In the genomic region with DNA sequence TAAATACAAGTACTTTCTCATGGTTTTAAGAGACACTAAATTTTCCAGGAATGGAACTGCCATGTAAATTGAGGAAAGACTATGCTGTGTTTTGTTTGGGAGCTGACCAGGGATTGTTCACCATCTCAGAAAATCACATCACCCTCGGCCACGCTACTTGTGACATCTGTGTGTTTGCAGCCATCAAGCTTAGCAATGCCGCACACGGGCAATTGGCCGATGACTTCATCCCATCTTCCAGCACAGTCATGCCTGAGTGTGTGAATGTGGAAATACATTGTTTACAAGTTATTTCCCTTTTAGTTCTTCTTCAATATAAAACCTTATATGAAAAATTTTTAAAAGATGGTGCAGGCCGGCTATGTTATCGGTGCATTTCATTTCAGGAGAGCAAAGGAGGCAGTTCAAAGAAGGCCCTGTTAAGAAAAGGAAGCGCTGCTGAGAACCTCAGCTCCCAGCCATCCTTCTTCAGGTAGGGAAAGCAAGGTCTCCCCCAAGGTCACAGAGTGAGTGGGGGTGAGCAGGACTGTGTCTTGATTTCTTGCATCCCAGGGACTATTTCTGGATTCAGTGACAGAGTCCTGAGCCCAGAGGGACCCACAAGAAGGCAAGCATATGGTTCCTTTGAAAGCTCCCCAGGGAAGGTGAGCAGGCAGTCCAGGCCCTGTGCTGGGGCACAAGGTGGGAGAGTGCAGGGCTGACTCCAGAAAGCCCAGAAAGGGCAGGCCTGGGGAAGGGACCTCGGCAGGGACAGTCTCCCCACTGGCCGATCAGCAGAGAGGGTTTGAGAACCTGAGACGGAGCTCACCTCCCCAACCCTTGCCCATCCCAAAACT, we compare ENCODE assay signal across 14 cellular contexts.
DNase-seq lines count a peak whose midpoint lies in the region; TF ChIP-seq lines count a peak whose summit lies in the region.
"Had no signal": no experiment of that assay in that cellular context is flagged by ENCODE, and none has a peak within 500 bp of the region (broad histone marks: within the 10 kb centered on the region; RNA-seq: fewer than 3 reads in every experiment).

No MANE protein-coding gene starts in this region.

- no peak for TF ChIP-seq CTCF in BJ (IDR thresholded peaks at IDR 0.05; ENCODE audit: insufficient read depth, low read depth, low read length)
- no peak for TF ChIP-seq CTCF in HFFc6 (IDR thresholded peaks at IDR 0.05)
- TF ChIP-seq CTCF in endodermal cell (conservative IDR thresholded peaks at IDR 0.05) = no peak
- TF ChIP-seq CTCF in GM13976 (IDR thresholded peaks at IDR 0.05; ENCODE audit: borderline replicate concordance, control extremely low read depth, extremely low read depth, insufficient read depth, missing control alignments) = no peak

- H3K27me3 Mint-ChIP-seq in HFFc6 (ENCODE audit: insufficient read depth) (peaks cover 15% of the 10 kb centered on the region), endodermal cell (ENCODE audit: insufficient read depth) (no peaks in the 10 kb centered on the region)

- in situ Hi-C loops in GM13976 (cut with MboI; ENCODE audit: low sequenced_read_pairs, unreplicated experiment) = no loop called here

- no peaks in the 10 kb centered on the region for H3K27me3 ChIP-seq in BJ (ENCODE audit: control insufficient read depth, insufficient read depth, low read length)
- no peaks in the 10 kb centered on the region for H3K27me3 ChIP-seq in endodermal cell (ENCODE audit: control insufficient read depth, insufficient read depth, low read length, poor library complexity, severe bottlenecking)

- CTCF ChIA-PET in BJ (lab: Yijun Ruan, JAX) = interaction anchor here (1.1 to 1.7 kb wide), 4 partner anchors 10 to 18 kb away, joined by 3 to 5 read pairs (median 4); no protein-coding TSS in a partner anchor

- H3K9me3 Mint-ChIP-seq in HFFc6 = no peaks in the 10 kb centered on the region
- H3K9me3 Mint-ChIP-seq in endodermal cell = no peaks in the 10 kb centered on the region
- H3K9me3 Mint-ChIP-seq: CD8-positive, alpha-beta T cell had no signal

- no peak overlapping the region for H3K27ac ChIP-seq in endodermal cell (ENCODE audit: low read depth, low read length)

- POLR2A ChIA-PET in BJ (lab: Charles Lee) = no interaction called here

- WGBS in endodermal cell (ENCODE audit: insufficient coverage in 1 of 2, insufficient read length in 1 of 2), 2 experiments = 94 to 96% methylated on average over 10 to 11 of the region's 11 CpGs

- peak overlapping the region; percentile 15; the same call in 1 of the 2 replicates for H3K27ac Mint-ChIP-seq in HFFc6
- H3K27ac Mint-ChIP-seq in endodermal cell = no peak overlapping the region
- H3K27ac Mint-ChIP-seq: CD8-positive, alpha-beta T cell; WTC11 had no signal

- H3K36me3 ChIP-seq in BJ (ENCODE audit: control insufficient read depth, insufficient read depth, low read length) (peaks cover 1% of the 10 kb centered on the region), endodermal cell (ENCODE audit: control insufficient read depth, insufficient read depth, low read length) (no peaks in the 10 kb centered on the region)

- H3K9me3 ChIP-seq in endodermal cell (ENCODE audit: control insufficient read depth, low read length) = no peaks in the 10 kb centered on the region

- peak; percentile 27 for DNase-seq in BJ (ENCODE audit: low read depth)
- DNase-seq in HFFc6 = peak; percentile 23
- DNase-seq in endodermal cell = peak; percentile 28
- DNase-seq in pons (ENCODE audit: low spot score) = peak; percentile 10
- no peak for DNase-seq in GM13976 (ENCODE audit: low spot score)
- DNase-seq in DMS114 treated with DMSO at 0.1 percent for 48 hours (lab: John Stamatoyannopoulos, UW; ENCODE audit: unreplicated experiment) = no peak
- no peak for DNase-seq in NCI-H187 treated with DMSO at 0.1 percent for 48 hours (lab: John Stamatoyannopoulos, UW)
- DNase-seq in Ammon's horn (ENCODE audit: low spot score) = no peak
- DNase-seq: GOT3; naive B cell; stimulated activated naive CD8-positive, alpha-beta T cell treated with anti-CD3 and anti-CD28 coated beads, Interleukin-15, Interleukin-2, amounts not matched to agents 100 U/mL and 50 U/mL, for 24 hours had no signal

- H3K4me3 ChIP-seq in BJ (ENCODE audit: low read depth, low read length) (no peak overlapping the region), endodermal cell (ENCODE audit: low read length) (no peak overlapping the region)

- H3K36me3 Mint-ChIP-seq in HFFc6 (ENCODE audit: low read depth) (no peaks in the 10 kb centered on the region), endodermal cell (ENCODE audit: low read depth) (no peaks in the 10 kb centered on the region)
- H3K36me3 Mint-ChIP-seq: brain; CD8-positive, alpha-beta T cell; WTC11 had no signal

- H3K4me1 ChIP-seq in endodermal cell (ENCODE audit: control insufficient read depth, insufficient read depth, low read length) = no peaks in the 10 kb centered on the region

- H3K4me1 Mint-ChIP-seq in HFFc6 (ENCODE audit: low read depth) (peaks cover 11% of the 10 kb centered on the region), endodermal cell (no peaks in the 10 kb centered on the region)
- H3K4me1 Mint-ChIP-seq: naive B cell had no signal

- H3K4me3 Mint-ChIP-seq in HFFc6 (no peak overlapping the region), endodermal cell (no peak overlapping the region)
- H3K4me3 Mint-ChIP-seq: brain; CD8-positive, alpha-beta T cell; naive B cell; WTC11 had no signal

- H3K9ac ChIP-seq in endodermal cell (ENCODE audit: extremely low read depth, low read length, poor library complexity, severe bottlenecking) = no peak overlapping the region

Comparison
In these comparisons a context has a peak if more than half of its experiments do, and no peak if none do; other contexts are left out.
1. DNase-seq: peak in BJ (single experiment), HFFc6 (single experiment), endodermal cell (single experiment) and pons (single experiment); none in GM13976 (single experiment), DMS114 treated with DMSO at 0.1 percent for 48 hours (single experiment), NCI-H187 treated with DMSO at 0.1 percent for 48 hours (single experiment) and Ammon's horn (single experiment).